Comparison of ENCODE assay signal across 9 cellular contexts in the genomic region with DNA sequence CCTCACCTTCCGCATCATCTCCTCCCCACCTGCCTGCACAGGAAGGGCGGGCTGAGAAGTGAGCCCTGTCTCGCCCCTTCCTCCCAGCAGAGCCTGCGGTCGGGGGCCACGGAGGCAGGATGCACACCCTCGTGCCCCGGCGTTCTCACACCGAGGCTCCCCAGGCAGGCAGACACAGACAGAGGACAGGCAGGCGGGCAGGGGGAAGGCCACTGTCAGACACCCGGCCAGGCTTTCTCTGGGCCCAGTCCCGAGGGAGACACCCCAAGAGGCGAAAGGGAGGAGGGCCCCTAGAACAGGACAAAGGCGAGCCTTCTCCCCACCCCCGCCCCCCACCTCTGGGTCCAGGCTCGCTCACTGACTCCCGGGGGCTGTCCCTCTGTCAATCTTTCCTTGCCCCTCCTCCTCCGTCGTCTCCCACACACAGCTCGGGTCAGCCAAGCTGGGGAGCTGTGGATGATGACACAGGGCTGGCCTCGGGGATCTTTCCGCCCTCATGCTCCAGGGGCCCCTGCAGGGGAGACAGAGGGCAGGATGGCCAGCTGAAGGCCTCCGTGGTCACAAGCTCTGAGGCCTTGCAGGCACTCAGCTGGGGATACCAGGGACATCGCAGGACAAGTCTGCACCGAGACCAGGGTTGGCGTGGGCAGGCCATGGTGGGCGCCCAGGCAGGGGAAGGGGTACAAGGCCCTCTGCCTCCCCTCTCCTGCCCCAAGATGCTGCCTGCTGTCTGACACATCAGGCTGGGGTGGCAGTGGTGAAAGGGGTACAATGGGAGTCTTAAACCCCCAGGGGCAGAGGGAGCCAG. TPM values are rescaled to one million over a fixed set of nuclear protein-coding genes. Genes with fewer than 3 reads are reported as not detected.
DNase-seq lines count a peak whose midpoint lies in the region; ATAC-seq, FAIRE-seq and TF ChIP-seq lines count a peak whose summit lies in the region.
"Had no signal": no experiment of that assay in that cellular context is flagged by ENCODE, and none has a peak within 500 bp of the region (broad histone marks: within the 10 kb centered on the region; RNA-seq: fewer than 3 reads in every experiment).

No MANE protein-coding gene starts in this region.

- H3K4me3 ChIP-seq in ovary (no peak overlapping the region), transverse colon (peak overlapping the region in 1 of 4 donors; percentile 12)

- CTCF ChIA-PET in activated B cell treated with CpG ODN at 0.5 μM for 24 hours (lab: Charles Lee) = interaction anchor here (1.0 kb wide), 1 partner anchor 14 kb away, joined by 6 read pairs; no protein-coding TSS in a partner anchor

- FAIRE-seq in GM12892 (lab: Jason Lieb, UNC) = peak; percentile 88
- FAIRE-seq: islet of Langerhans had no signal

- ATAC-seq in HG02623 (IDR thresholded peaks at IDR 0.05; ENCODE audit: unreplicated experiment) = peak; percentile 52
- peak; percentile 66 for ATAC-seq in activated B cell treated with CpG ODN at 0.5 μM for 24 hours (ENCODE audit: low read depth)
- peak; percentile 79 for ATAC-seq in central memory CD8-positive, alpha-beta T cell (replicated peaks; ENCODE audit: extremely low read depth, poor library complexity, severe bottlenecking)

- TF ChIP-seq EP300 in ovary (IDR thresholded peaks at IDR 0.05) (no peak), transverse colon (IDR thresholded peaks at IDR 0.05; ENCODE audit: low read depth) (no peak)

- TF ChIP-seq CTCF in activated B cell treated with CpG ODN at 0.5 μM for 24 hours (IDR thresholded peaks at IDR 0.05) (no peak), ovary (IDR thresholded peaks at IDR 0.05) (no peak), transverse colon (IDR thresholded peaks at IDR 0.05) (no peak)

- intact Hi-C loops in activated B cell treated with CpG ODN at 0.5 μM for 24 hours (cut with micrococcal nuclease) = loop anchor here (1.0 to 10.0 kb wide), 11 partner anchors 17 to 1235 kb away; partner anchors contain the start of genes BIN1, GYPC, HS6ST1 and MAP3K2
- intact Hi-C loops in ovary (cut with DNase I) = loop anchor here in 1 of 4 donors (10.0 kb wide), 1 partner anchor 73 kb away; no protein-coding TSS in a partner anchor
- intact Hi-C loops in transverse colon (cut with DNase I; ENCODE audit: low total_unique reads) = no loop called here

- H3K36me3 Mint-ChIP-seq in activated B cell treated with CpG ODN at 0.5 μM for 24 hours (ENCODE audit: low read depth) = peaks cover 2% of the 10 kb centered on the region
- peaks cover 27% of the 10 kb centered on the region for H3K36me3 Mint-ChIP-seq in central memory CD8-positive, alpha-beta T cell (ENCODE audit: insufficient read depth)

- H3K27me3 ChIP-seq in ovary = no peaks in the 10 kb centered on the region
- H3K27me3 ChIP-seq in transverse colon = no peaks in the 10 kb centered on the region

- no peaks in the 10 kb centered on the region for H3K9me3 Mint-ChIP-seq in activated B cell treated with CpG ODN at 0.5 μM for 24 hours
- H3K9me3 Mint-ChIP-seq in central memory CD8-positive, alpha-beta T cell = no peaks in the 10 kb centered on the region

- H3K4me1 ChIP-seq in ovary (ENCODE audit: insufficient read depth) = peaks cover 36% of the 10 kb centered on the region
- peaks cover 32 to 80% (median 54%) of the 10 kb centered on the region in 4 donors for H3K4me1 ChIP-seq in transverse colon

- H3K27ac ChIP-seq in ovary = peak overlapping the region; percentile 36 to 90
- peak overlapping the region; percentile 38 to 64 (median 57) for H3K27ac ChIP-seq in transverse colon

- H3K27ac Mint-ChIP-seq in activated B cell treated with CpG ODN at 0.5 μM for 24 hours = peak overlapping the region; percentile 95
- peak overlapping the region; percentile 98 for H3K27ac Mint-ChIP-seq in central memory CD8-positive, alpha-beta T cell (ENCODE audit: low read depth)

- POLR2A ChIA-PET in activated B cell treated with CpG ODN at 0.5 μM for 24 hours (lab: Charles Lee) = interaction anchor here (0.6 to 2.3 kb wide), 6 partner anchors 8 to 746 kb away, joined by 5 to 11 read pairs (median 8); partner anchors contain the start of gene BIN1

- H3K36me3 ChIP-seq in ovary (no peaks in the 10 kb centered on the region), transverse colon (no peaks in the 10 kb centered on the region)

- peak; percentile 71 for DNase-seq in GM12892 (ENCODE audit: insufficient read length)
- peak; percentile 59 for DNase-seq in activated B cell treated with CpG ODN at 0.5 μM for 24 hours
- DNase-seq in central memory CD8-positive, alpha-beta T cell (ENCODE audit: low spot score in 2 of 2) = peak; percentile 68 to 85
- DNase-seq in ovary = peak in 1 of 5 donors; percentile 55
- peak; percentile 61 for DNase-seq in transverse colon
- DNase-seq in D341Med (ENCODE audit: low spot score) = no peak
- no peak for DNase-seq in erythroblast (lab: John Stamatoyannopoulos, UW)

- H3K4me3 Mint-ChIP-seq in activated B cell treated with CpG ODN at 0.5 μM for 24 hours = peak overlapping the region; percentile 84
- H3K4me3 Mint-ChIP-seq in central memory CD8-positive, alpha-beta T cell = peak overlapping the region; percentile 91

- TF ChIP-seq POLR2A in GM12892 (IDR thresholded peaks at IDR 0.05; ENCODE audit: low read depth, low read length) (no peak), ovary (IDR thresholded peaks at IDR 0.05) (no peak), transverse colon (IDR thresholded peaks at IDR 0.05) (peak; percentile 16), erythroblast (IDR thresholded peaks at IDR 0.05; ENCODE audit: low read length) (no peak)

- H3K9me3 ChIP-seq in ovary (no peaks in the 10 kb centered on the region), transverse colon (no peaks in the 10 kb centered on the region)

- H3K4me1 Mint-ChIP-seq in activated B cell treated with CpG ODN at 0.5 μM for 24 hours = peaks cover 92% of the 10 kb centered on the region
- peaks cover 94% of the 10 kb centered on the region for H3K4me1 Mint-ChIP-seq in central memory CD8-positive, alpha-beta T cell

- H3K27me3 Mint-ChIP-seq in activated B cell treated with CpG ODN at 0.5 μM for 24 hours = no peaks in the 10 kb centered on the region
- H3K27me3 Mint-ChIP-seq in central memory CD8-positive, alpha-beta T cell = no peaks in the 10 kb centered on the region

- WGBS in ovary, 3 donors = 66 to 69% (median 69%) methylated on average over 23 to 28 of the region's 28 CpGs
- 62% methylated on average over 20 of the region's 28 CpGs; no CpG with 5 or more reads in 1 of the 2 donors for WGBS in transverse colon (ENCODE audit: low coverage in 1 of 2), 2 donors

- in situ Hi-C loops in transverse colon (cut with MboI; ENCODE audit: low pct_ligation_motif_present in 1 of 4, low pct_unique_long_range_greater_than_20kb in 1 of 4, low sequenced_read_pairs in 3 of 4) = no loop called here

RNA-seq across cellular contexts. Expression of gene BIN1, which starts 24.9 kb away (rescaled TPM):
- polyA plus RNA-seq in GM12892 (2012; ENCODE audit: missing spikeins) = 7.0 TPM
- total RNA-seq in activated B cell treated with CpG ODN at 0.5 μM for 24 hours (62.5 and 63.5 TPM in 2 replicates), ovary (10 to 100 TPM; 25.2 to 77.3 (median 57.6) TPM), transverse colon (10 to 100 TPM; 33.3 to 39.7 (median 38.4) TPM)
- 10 to 100 TPM; 16.7 to 32.6 TPM for polyA plus RNA-seq in ovary

Comparison
In these comparisons a context has a peak if more than half of its experiments do, and no peak if none do; other contexts are left out.
1. DNase-seq: peak in GM12892 (single experiment), activated B cell treated with CpG ODN at 0.5 μM for 24 hours (single experiment), central memory CD8-positive, alpha-beta T cell (2 of 2) and transverse colon (single experiment); none in D341Med (single experiment) and erythroblast (0 of 2).
2. Peak in every context shown above with its lines, with median percentiles within 50 percentile points of each other: ATAC-seq.